In genomic region chr9:107638496-107638895, GRCh38 we compare ENCODE assay signal across 8 cellular contexts.
DNase-seq lines count a peak whose midpoint lies in the region; ATAC-seq and TF ChIP-seq lines count a peak whose summit lies in the region.

No MANE protein-coding gene starts in this region.

- H3K4me3 Mint-ChIP-seq in activated naive CD8-positive, alpha-beta T cell treated with anti-CD3 and anti-CD28 coated beads for 36 hours = peak overlapping the region; percentile 38

- no peak for ATAC-seq in right cardiac atrium

- H3K27me3 ChIP-seq in right cardiac atrium (ENCODE audit: control insufficient read depth, insufficient read depth) (no peaks in the 10 kb centered on the region), skeletal muscle tissue (ENCODE audit: control insufficient read depth in 3 of 3, insufficient read depth in 3 of 3, low read length in 3 of 3) (no peaks in the 10 kb centered on the region)

- H3K4me1 Mint-ChIP-seq in activated naive CD8-positive, alpha-beta T cell treated with anti-CD3 and anti-CD28 coated beads for 36 hours = peaks cover 7% of the 10 kb centered on the region

- H3K4me1 ChIP-seq in right cardiac atrium (ENCODE audit: control insufficient read depth, insufficient read depth, low read length) (no peaks in the 10 kb centered on the region), skeletal muscle tissue (ENCODE audit: control insufficient read depth in 3 of 3, insufficient read depth in 3 of 3, low read length in 3 of 3) (peaks cover 14 to 17% (median 14%) of the 10 kb centered on the region in 3 donors)

- 26% methylated on average over 5 of the region's 5 CpGs for WGBS in right cardiac atrium

- H3K9ac ChIP-seq in skeletal muscle tissue (ENCODE audit: low read depth in 1 of 3, low read length in 3 of 3) = peak overlapping the region; percentile 46 to 85 (median 67)

- no peak for TF ChIP-seq CTCF in GM12865 (IDR thresholded peaks at IDR 0.05; ENCODE audit: insufficient read depth, low read depth, low read length, missing control alignments)

- no peaks in the 10 kb centered on the region for H3K36me3 ChIP-seq in skeletal muscle tissue (ENCODE audit: control insufficient read depth in 3 of 3, insufficient read depth in 3 of 3, low read length in 3 of 3)

- H3K4me3 ChIP-seq in GM12865 (ENCODE audit: low read depth, low read length) (peak overlapping the region; percentile 45), right cardiac atrium (ENCODE audit: low read length) (peak overlapping the region; percentile 67), skeletal muscle tissue (ENCODE audit: low read length in 3 of 3) (peak overlapping the region; percentile 45 to 59 (median 57))

- H3K27me3 Mint-ChIP-seq in activated naive CD8-positive, alpha-beta T cell treated with anti-CD3 and anti-CD28 coated beads for 36 hours = peaks cover 60% of the 10 kb centered on the region

- no peaks in the 10 kb centered on the region for H3K36me3 Mint-ChIP-seq in activated naive CD8-positive, alpha-beta T cell treated with anti-CD3 and anti-CD28 coated beads for 36 hours

- intact Hi-C loops in right cardiac atrium (cut with DNase I) = loop anchor here in 3 of 4 donors (5.0 to 10.0 kb wide), 6 partner anchors 96 to 416 kb away; partner anchors contain the start of gene KLF4 (in 1 of the 3)

- no peaks in the 10 kb centered on the region for H3K9me3 Mint-ChIP-seq in activated naive CD8-positive, alpha-beta T cell treated with anti-CD3 and anti-CD28 coated beads for 36 hours

- H3K9me3 ChIP-seq in right cardiac atrium (ENCODE audit: control insufficient read depth, low read length) (no peaks in the 10 kb centered on the region), skeletal muscle tissue (ENCODE audit: control insufficient read depth in 3 of 3, low read length in 3 of 3) (no peaks in the 10 kb centered on the region)

- H3K27ac ChIP-seq in right cardiac atrium (ENCODE audit: low read length) (peak overlapping the region; percentile 97), skeletal muscle tissue (ENCODE audit: low read depth, low read length) (peak overlapping the region; percentile 96)

- no peak overlapping the region for H3K27ac Mint-ChIP-seq in activated naive CD8-positive, alpha-beta T cell treated with anti-CD3 and anti-CD28 coated beads for 36 hours

- DNase-seq in GM12865 (ENCODE audit: low read depth) (no peak), right cardiac atrium (no peak), AG20443 (ENCODE audit: low spot score) (no peak), NCI-H2171 treated with DMSO at 0.1 percent for 48 hours (lab: John Stamatoyannopoulos, UW) (no peak), COLO829 (ENCODE audit: low spot score) (no peak), DMS79 (lab: John Stamatoyannopoulos, UW) (no peak)
- no peak for DNase-seq in activated naive CD8-positive, alpha-beta T cell treated with anti-CD3 and anti-CD28 coated beads for 36 hours
